In the genomic region with DNA sequence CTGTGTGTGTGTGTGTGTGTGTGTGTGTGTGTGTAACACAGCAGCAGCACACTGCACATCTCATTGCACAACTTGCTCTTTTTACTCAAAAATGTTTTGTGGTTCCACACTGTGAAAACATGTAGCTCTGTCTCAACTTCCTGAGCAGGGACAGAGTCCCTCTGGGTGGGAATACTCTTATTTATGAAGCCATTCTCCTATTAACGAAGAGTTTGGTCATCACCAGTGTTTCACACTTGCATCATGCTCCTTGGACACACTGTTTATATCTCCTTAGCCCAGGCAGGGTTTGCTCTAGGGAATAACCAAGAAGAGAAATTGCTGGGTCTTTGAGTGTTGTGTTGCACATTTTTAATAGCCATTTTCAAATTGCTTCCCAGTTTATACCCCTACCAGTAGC, we compare ENCODE assay signal across 23 cellular contexts. TPM values are rescaled to one million over a fixed set of nuclear protein-coding genes. Genes with fewer than 3 reads are reported as not detected.
"Had no signal": no experiment of that assay in that cellular context is flagged by ENCODE, and none has a peak within 500 bp of the region (broad histone marks: within the 10 kb centered on the region; RNA-seq: fewer than 3 reads in every experiment).

No MANE protein-coding gene starts in this region.

- ATAC-seq: esophagus mucosa, left cardiac atrium had no signal

- H3K4me3 ChIP-seq: dorsolateral prefrontal cortex, left ventricle myocardium inferior, lung, sigmoid colon, skin epidermis, stomach, thoracic aorta had no signal

- DNase-seq: cortex of kidney; dorsolateral prefrontal cortex; effector CD8-positive, alpha-beta T cell; kidney; left cardiac atrium; left ventricle myocardium inferior; mesenchymal stem cell; midbrain; sigmoid colon; stimulated activated CD4-positive, alpha-beta T cell treated with anti-CD3 and anti-CD28 coated beads, Interleukin-2, amount 100 ng/mL, for 24 hours; stimulated activated CD4-positive, alpha-beta T cell treated with anti-CD3 and anti-CD28 coated beads, Interleukin-4, amount 100 ng/mL, for 4 hours; stimulated activated naive CD4-positive, alpha-beta T cell; stomach; substantia nigra; trophoblast cell had no signal

- FAIRE-seq: endometrium, frontal cortex, kidney had no signal

RNA-seq across cellular contexts. Expression of gene ZNF831, which starts 53.5 kb away (rescaled TPM):
- polyA plus RNA-seq: fibroblast of lung, neural cell had no signal
